ENCODE assay signal across 1 cellular context in the genomic region with DNA sequence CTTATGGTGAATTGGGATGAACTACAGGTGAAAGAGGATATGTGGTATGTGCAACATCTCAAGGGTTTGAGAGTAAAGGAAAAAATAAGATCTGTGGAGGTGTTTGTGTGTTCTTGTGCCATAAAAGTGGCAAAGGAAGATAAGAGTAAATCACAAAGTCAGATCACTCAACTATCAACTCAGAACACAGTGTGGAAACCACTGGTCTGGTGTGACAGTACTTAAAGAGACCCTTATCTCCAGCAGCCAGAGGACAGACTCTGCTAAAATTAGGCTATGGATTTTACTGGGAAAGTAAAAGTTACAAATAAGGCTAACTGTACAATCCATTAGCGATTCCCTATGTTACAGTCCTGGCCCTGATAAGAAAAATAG.
TF ChIP-seq lines count a peak whose summit lies in the region.

No MANE protein-coding gene starts in this region.

TF ChIP-seq in K562, 482 proteins besides CTCF, POLR2A, EP300 and RAD21 (continued from another document and continues in another):
- TF ChIP-seq, protein P1, sequence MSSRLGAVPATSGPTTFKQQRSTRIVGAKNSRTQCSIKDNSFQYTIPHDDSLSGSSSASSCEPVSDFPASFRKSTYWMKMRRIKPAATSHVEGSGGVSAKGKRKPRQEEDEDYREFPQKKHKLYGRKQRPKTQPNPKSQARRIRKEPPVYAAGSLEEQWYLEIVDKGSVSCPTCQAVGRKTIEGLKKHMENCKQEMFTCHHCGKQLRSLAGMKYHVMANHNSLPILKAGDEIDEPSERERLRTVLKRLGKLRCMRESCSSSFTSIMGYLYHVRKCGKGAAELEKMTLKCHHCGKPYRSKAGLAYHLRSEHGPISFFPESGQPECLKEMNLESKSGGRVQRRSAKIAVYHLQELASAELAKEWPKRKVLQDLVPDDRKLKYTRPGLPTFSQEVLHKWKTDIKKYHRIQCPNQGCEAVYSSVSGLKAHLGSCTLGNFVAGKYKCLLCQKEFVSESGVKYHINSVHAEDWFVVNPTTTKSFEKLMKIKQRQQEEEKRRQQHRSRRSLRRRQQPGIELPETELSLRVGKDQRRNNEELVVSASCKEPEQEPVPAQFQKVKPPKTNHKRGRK (tag; IDR thresholded peaks at IDR 0.05) = no peak
- no peak for TF ChIP-seq RFX7 (CRISPR knock-in tag; IDR thresholded peaks at IDR 0.05)
- peak; percentile 99 for TF ChIP-seq TAL1 (IDR thresholded peaks at IDR 0.05)
- no peak for TF ChIP-seq SNRNP70 (optimal IDR thresholded peaks at IDR 0.05; ENCODE audit: low read depth, low read length)
- peak; percentile 45; the same call in 1 of the 2 replicates for TF ChIP-seq NR2C1 (IDR thresholded peaks at IDR 0.05)
- TF ChIP-seq NR2C1 (tag; IDR thresholded peaks at IDR 0.05) = peak; percentile 50
- TF ChIP-seq TARDBP (IDR thresholded peaks at IDR 0.05) = peak; percentile 94; the same call in 1 of the 2 replicates
- no peak for TF ChIP-seq CBX8 (IDR thresholded peaks at IDR 0.05; ENCODE audit: borderline replicate concordance, extremely low read depth, low read depth, low read length, poor library complexity, severe bottlenecking)
- TF ChIP-seq, protein P2, sequence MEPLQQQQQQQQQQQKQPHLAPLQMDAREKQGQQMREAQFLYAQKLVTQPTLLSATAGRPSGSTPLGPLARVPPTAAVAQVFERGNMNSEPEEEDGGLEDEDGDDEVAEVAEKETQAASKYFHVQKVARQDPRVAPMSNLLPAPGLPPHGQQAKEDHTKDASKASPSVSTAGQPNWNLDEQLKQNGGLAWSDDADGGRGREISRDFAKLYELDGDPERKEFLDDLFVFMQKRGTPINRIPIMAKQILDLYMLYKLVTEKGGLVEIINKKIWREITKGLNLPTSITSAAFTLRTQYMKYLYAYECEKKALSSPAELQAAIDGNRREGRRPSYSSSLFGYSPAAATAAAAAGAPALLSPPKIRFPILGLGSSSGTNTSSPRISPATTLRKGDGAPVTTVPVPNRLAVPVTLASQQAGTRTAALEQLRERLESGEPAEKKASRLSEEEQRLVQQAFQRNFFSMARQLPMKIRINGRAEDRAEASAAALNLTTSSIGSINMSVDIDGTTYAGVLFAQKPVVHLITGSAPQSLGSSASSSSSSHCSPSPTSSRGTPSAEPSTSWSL (CRISPR knock-in tag; IDR thresholded peaks at IDR 0.05; ENCODE audit: borderline replicate concordance) = no peak
- no peak for TF ChIP-seq SLC30A9 (CRISPR knock-in tag; IDR thresholded peaks at IDR 0.05)
- TF ChIP-seq YY1 (IDR thresholded peaks at IDR 0.05; ENCODE audit: borderline replicate concordance in 1 of 3, control insufficient read depth in 1 of 3, extremely low read depth in 1 of 3, insufficient read depth in 3 of 3, insufficient read length in 1 of 3, insufficient replicate concordance in 2 of 3, low read depth in 1 of 3, low read length in 2 of 3) = no peak
- no peak for TF ChIP-seq POLR2B (IDR thresholded peaks at IDR 0.05; ENCODE audit: low read depth, partially characterized antibody)
- TF ChIP-seq IFI16 (CRISPR knock-in tag; IDR thresholded peaks at IDR 0.05) = no peak
- no peak for TF ChIP-seq ZNF695 (CRISPR knock-in tag; IDR thresholded peaks at IDR 0.05)
- TF ChIP-seq MCM7 (IDR thresholded peaks at IDR 0.05) = no peak
- TF ChIP-seq ZNF347 (CRISPR knock-in tag; IDR thresholded peaks at IDR 0.05; ENCODE audit: low read depth) = no peak
- TF ChIP-seq ASH1L (IDR thresholded peaks at IDR 0.05; ENCODE audit: borderline replicate concordance, low read depth, partially characterized antibody) = no peak
- no peak for TF ChIP-seq RAD51 (IDR thresholded peaks at IDR 0.05; ENCODE audit: borderline replicate concordance, low read depth)
- TF ChIP-seq BRF1 (IDR thresholded peaks at IDR 0.05; ENCODE audit: borderline replicate concordance, extremely low read depth, insufficient read length) = no peak
- TF ChIP-seq, protein P3, sequence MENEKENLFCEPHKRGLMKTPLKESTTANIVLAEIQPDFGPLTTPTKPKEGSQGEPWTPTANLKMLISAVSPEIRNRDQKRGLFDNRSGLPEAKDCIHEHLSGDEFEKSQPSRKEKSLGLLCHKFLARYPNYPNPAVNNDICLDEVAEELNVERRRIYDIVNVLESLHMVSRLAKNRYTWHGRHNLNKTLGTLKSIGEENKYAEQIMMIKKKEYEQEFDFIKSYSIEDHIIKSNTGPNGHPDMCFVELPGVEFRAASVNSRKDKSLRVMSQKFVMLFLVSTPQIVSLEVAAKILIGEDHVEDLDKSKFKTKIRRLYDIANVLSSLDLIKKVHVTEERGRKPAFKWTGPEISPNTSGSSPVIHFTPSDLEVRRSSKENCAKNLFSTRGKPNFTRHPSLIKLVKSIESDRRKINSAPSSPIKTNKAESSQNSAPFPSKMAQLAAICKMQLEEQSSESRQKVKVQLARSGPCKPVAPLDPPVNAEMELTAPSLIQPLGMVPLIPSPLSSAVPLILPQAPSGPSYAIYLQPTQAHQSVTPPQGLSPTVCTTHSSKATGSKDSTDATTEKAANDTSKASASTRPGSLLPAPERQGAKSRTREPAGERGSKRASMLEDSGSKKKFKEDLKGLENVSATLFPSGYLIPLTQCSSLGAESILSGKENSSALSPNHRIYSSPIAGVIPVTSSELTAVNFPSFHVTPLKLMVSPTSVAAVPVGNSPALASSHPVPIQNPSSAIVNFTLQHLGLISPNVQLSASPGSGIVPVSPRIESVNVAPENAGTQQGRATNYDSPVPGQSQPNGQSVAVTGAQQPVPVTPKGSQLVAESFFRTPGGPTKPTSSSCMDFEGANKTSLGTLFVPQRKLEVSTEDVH (IDR thresholded peaks at IDR 0.05; ENCODE audit: low read depth, partially characterized antibody) = peak; percentile 16
- TF ChIP-seq NELFE (IDR thresholded peaks at IDR 0.05; ENCODE audit: insufficient read depth, insufficient read length) = no peak
- no peak for TF ChIP-seq KAT7 (CRISPR knock-in tag; IDR thresholded peaks at IDR 0.05; ENCODE audit: borderline replicate concordance)
- peak; percentile 84 for TF ChIP-seq CEBPB (tag; IDR thresholded peaks at IDR 0.05)
- no peak for TF ChIP-seq KDM4B (IDR thresholded peaks at IDR 0.05; ENCODE audit: borderline replicate concordance in 2 of 2, low read depth in 1 of 2)
- TF ChIP-seq ZNF324 (CRISPR knock-in tag; IDR thresholded peaks at IDR 0.05) = 0 out of 2 replicates have a peak, but pooled peaks have one; percentile 32
- TF ChIP-seq NRF1 (conservative IDR thresholded peaks at IDR 0.05 in 1 of 2, IDR thresholded peaks at IDR 0.05 in 1 of 2) = no peak
- TF ChIP-seq, protein P4, sequence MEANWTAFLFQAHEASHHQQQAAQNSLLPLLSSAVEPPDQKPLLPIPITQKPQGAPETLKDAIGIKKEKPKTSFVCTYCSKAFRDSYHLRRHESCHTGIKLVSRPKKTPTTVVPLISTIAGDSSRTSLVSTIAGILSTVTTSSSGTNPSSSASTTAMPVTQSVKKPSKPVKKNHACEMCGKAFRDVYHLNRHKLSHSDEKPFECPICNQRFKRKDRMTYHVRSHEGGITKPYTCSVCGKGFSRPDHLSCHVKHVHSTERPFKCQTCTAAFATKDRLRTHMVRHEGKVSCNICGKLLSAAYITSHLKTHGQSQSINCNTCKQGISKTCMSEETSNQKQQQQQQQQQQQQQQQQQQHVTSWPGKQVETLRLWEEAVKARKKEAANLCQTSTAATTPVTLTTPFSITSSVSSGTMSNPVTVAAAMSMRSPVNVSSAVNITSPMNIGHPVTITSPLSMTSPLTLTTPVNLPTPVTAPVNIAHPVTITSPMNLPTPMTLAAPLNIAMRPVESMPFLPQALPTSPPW (CRISPR knock-in tag; IDR thresholded peaks at IDR 0.05) = peak; percentile 63
- no peak for TF ChIP-seq MAFK (IDR thresholded peaks at IDR 0.05; ENCODE audit: low read length)
- TF ChIP-seq HNRNPH1 (optimal IDR thresholded peaks at IDR 0.05; ENCODE audit: low read depth, low read length) = no peak
- TF ChIP-seq BDP1 (IDR thresholded peaks at IDR 0.05; ENCODE audit: insufficient read depth, insufficient read length) = no peak
- TF ChIP-seq YBX1 (IDR thresholded peaks at IDR 0.05) = no peak
- peak; percentile 83 for TF ChIP-seq RNF2 (IDR thresholded peaks at IDR 0.05)
- no peak for TF ChIP-seq HOXB6 (CRISPR knock-in tag; IDR thresholded peaks at IDR 0.05; ENCODE audit: borderline replicate concordance)
- peak; percentile 91 for TF ChIP-seq NCOA1 (IDR thresholded peaks at IDR 0.05; ENCODE audit: low read depth)
- TF ChIP-seq ERF (CRISPR knock-in tag; IDR thresholded peaks at IDR 0.05) = no peak
- peak; percentile 98 for TF ChIP-seq HDAC2 (IDR thresholded peaks at IDR 0.05)
- TF ChIP-seq, protein P5, sequence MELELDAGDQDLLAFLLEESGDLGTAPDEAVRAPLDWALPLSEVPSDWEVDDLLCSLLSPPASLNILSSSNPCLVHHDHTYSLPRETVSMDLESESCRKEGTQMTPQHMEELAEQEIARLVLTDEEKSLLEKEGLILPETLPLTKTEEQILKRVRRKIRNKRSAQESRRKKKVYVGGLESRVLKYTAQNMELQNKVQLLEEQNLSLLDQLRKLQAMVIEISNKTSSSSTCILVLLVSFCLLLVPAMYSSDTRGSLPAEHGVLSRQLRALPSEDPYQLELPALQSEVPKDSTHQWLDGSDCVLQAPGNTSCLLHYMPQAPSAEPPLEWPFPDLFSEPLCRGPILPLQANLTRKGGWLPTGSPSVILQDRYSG (tag; conservative IDR thresholded peaks at IDR 0.05; ENCODE audit: low read depth) = peak; percentile 64; the same call in 1 of the 2 replicates
- 0 out of 2 replicates have a peak, but pooled peaks have one; percentile 34 for TF ChIP-seq ZNF41 (CRISPR knock-in tag; conservative IDR thresholded peaks at IDR 0.05)
- TF ChIP-seq, protein P6, sequence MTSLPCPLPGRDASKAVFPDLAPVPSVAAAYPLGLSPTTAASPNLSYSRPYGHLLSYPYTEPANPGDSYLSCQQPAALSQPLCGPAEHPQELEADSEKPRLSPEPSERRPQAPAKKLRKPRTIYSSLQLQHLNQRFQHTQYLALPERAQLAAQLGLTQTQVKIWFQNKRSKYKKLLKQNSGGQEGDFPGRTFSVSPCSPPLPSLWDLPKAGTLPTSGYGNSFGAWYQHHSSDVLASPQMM (CRISPR knock-in tag; IDR thresholded peaks at IDR 0.05) = no peak
- no peak; the same call in 1 of the 2 replicates for TF ChIP-seq EZH2 (IDR thresholded peaks at IDR 0.05; ENCODE audit: borderline replicate concordance, low read depth, low read length)
- TF ChIP-seq ZNF146 (CRISPR knock-in tag; IDR thresholded peaks at IDR 0.05; ENCODE audit: unreplicated experiment) = no peak
- TF ChIP-seq, protein P7, sequence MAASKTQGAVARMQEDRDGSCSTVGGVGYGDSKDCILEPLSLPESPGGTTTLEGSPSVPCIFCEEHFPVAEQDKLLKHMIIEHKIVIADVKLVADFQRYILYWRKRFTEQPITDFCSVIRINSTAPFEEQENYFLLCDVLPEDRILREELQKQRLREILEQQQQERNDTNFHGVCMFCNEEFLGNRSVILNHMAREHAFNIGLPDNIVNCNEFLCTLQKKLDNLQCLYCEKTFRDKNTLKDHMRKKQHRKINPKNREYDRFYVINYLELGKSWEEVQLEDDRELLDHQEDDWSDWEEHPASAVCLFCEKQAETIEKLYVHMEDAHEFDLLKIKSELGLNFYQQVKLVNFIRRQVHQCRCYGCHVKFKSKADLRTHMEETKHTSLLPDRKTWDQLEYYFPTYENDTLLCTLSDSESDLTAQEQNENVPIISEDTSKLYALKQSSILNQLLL (CRISPR knock-in tag; IDR thresholded peaks at IDR 0.05; ENCODE audit: borderline replicate concordance) = no peak
- TF ChIP-seq MYNN (IDR thresholded peaks at IDR 0.05) = peak; percentile 88
- no peak for TF ChIP-seq MYNN (CRISPR knock-in tag; IDR thresholded peaks at IDR 0.05)
- TF ChIP-seq MYC (IDR thresholded peaks at IDR 0.05; ENCODE audit: low read depth, low read length) = peak; percentile 56; the same call in 1 of the 2 replicates
- no peak for TF ChIP-seq MYC (CRISPR knock-in tag; IDR thresholded peaks at IDR 0.05; ENCODE audit: borderline replicate concordance, low read depth)
- no peak for TF ChIP-seq LARP7 (IDR thresholded peaks at IDR 0.05)
- TF ChIP-seq MXI1 (IDR thresholded peaks at IDR 0.05; ENCODE audit: low read depth, low read length) = 0 out of 2 replicates have a peak, but pooled peaks have one; percentile 1
- TF ChIP-seq, protein P8, sequence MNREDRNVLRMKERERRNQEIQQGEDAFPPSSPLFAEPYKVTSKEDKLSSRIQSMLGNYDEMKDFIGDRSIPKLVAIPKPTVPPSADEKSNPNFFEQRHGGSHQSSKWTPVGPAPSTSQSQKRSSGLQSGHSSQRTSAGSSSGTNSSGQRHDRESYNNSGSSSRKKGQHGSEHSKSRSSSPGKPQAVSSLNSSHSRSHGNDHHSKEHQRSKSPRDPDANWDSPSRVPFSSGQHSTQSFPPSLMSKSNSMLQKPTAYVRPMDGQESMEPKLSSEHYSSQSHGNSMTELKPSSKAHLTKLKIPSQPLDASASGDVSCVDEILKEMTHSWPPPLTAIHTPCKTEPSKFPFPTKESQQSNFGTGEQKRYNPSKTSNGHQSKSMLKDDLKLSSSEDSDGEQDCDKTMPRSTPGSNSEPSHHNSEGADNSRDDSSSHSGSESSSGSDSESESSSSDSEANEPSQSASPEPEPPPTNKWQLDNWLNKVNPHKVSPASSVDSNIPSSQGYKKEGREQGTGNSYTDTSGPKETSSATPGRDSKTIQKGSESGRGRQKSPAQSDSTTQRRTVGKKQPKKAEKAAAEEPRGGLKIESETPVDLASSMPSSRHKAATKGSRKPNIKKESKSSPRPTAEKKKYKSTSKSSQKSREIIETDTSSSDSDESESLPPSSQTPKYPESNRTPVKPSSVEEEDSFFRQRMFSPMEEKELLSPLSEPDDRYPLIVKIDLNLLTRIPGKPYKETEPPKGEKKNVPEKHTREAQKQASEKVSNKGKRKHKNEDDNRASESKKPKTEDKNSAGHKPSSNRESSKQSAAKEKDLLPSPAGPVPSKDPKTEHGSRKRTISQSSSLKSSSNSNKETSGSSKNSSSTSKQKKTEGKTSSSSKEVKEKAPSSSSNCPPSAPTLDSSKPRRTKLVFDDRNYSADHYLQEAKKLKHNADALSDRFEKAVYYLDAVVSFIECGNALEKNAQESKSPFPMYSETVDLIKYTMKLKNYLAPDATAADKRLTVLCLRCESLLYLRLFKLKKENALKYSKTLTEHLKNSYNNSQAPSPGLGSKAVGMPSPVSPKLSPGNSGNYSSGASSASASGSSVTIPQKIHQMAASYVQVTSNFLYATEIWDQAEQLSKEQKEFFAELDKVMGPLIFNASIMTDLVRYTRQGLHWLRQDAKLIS (CRISPR knock-in tag; IDR thresholded peaks at IDR 0.05) = no peak
- no peak for TF ChIP-seq MTF1 (CRISPR knock-in tag; IDR thresholded peaks at IDR 0.05; ENCODE audit: borderline replicate concordance)
- peak; percentile 56 to 100; a peak in 2 of 4 replicates for TF ChIP-seq TBL1XR1 (IDR thresholded peaks at IDR 0.05; ENCODE audit: low read length in 2 of 2)
- no peak for TF ChIP-seq PTTG1 (tag; IDR thresholded peaks at IDR 0.05; ENCODE audit: low read depth)
- TF ChIP-seq, protein P9, sequence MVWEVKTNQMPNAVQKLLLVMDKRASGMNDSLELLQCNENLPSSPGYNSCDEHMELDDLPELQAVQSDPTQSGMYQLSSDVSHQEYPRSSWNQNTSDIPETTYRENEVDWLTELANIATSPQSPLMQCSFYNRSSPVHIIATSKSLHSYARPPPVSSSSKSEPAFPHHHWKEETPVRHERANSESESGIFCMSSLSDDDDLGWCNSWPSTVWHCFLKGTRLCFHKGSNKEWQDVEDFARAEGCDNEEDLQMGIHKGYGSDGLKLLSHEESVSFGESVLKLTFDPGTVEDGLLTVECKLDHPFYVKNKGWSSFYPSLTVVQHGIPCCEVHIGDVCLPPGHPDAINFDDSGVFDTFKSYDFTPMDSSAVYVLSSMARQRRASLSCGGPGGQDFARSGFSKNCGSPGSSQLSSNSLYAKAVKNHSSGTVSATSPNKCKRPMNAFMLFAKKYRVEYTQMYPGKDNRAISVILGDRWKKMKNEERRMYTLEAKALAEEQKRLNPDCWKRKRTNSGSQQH (CRISPR knock-in tag; IDR thresholded peaks at IDR 0.05) = no peak
